Comparison of ENCODE assay signal across 12 cellular contexts in the genomic region with DNA sequence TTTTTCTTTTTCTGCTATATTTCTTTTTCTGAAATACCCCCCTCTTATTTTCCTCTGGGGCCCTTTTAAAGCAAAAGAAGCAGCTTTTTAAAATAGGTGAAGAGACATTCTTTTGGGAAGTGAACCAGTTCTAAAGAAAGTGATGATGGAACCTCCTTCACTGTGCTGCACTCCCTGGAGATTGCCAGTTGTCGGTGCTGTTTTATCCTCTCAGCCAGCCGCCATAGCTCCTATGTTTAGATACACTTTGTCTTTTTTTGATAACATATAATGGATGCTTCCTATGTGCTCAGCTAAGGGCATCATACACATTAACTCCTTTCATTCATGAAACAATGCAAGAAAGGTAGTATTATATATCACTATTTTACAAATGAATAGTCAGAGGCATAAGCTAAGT. TPM values are rescaled to one million over a fixed set of nuclear protein-coding genes. Genes with fewer than 3 reads are reported as not detected.
DNase-seq lines count a peak whose midpoint lies in the region; ATAC-seq and TF ChIP-seq lines count a peak whose summit lies in the region.
"Had no signal": no experiment of that assay in that cellular context is flagged by ENCODE, and none has a peak within 500 bp of the region (broad histone marks: within the 10 kb centered on the region; RNA-seq: fewer than 3 reads in every experiment).

No MANE protein-coding gene starts in this region.

- H4K20me1 ChIP-seq in OCI-LY3 (ENCODE audit: insufficient read depth, low read length) = no peaks in the 10 kb centered on the region

- no peaks in the 10 kb centered on the region for H3K79me2 ChIP-seq in OCI-LY3 (ENCODE audit: low read length)

- ATAC-seq in lower lobe of right lung = peak in 1 of 2 donors; percentile 72

- intact Hi-C loops in lower lobe of right lung (cut with DNase I) = no loop called here

- no peak overlapping the region for H3K4me2 ChIP-seq in OCI-LY3 (ENCODE audit: low read length)

- no peak overlapping the region for H3K9ac ChIP-seq in OCI-LY3 (ENCODE audit: low read length)

- DNase-seq in GM12864 (ENCODE audit: low read depth) = no peak
- peak; percentile 41 for DNase-seq in epithelial cell of esophagus (ENCODE audit: low read depth)
- DNase-seq in lower lobe of right lung = no peak
- no peak for DNase-seq in stimulated activated CD4-positive, alpha-beta T cell treated with anti-CD3 and anti-CD28 coated beads, Interleukin-1b, Interleukin-23, amount 100 ng/mL, for 48 hours
- DNase-seq in NK-92 treated with Interleukin-12 subunit alpha and Interleukin-12 subunit beta, amount 100 ng/mL, for 24 hours (lab: John Stamatoyannopoulos, UW) = no peak
- DNase-seq in stimulated activated CD4-positive, alpha-beta T cell treated with anti-CD3 and anti-CD28 coated beads, Interleukin-4, amount 100 ng/mL, for 1 hour = no peak
- no peak for DNase-seq in NCI-H1417 treated with DMSO at 0.1 percent for 48 hours (lab: John Stamatoyannopoulos, UW)
- DNase-seq: NCI-H1105 treated with DMSO at 0.1 percent for 48 hours, NCI-H774, occipital lobe had no signal

- no peaks in the 10 kb centered on the region for H3K36me3 ChIP-seq in OCI-LY3 (replicated peaks; ENCODE audit: low read depth, low read length)
- H3K36me3 ChIP-seq in lower lobe of right lung = no peaks in the 10 kb centered on the region

- no peak overlapping the region for H3K27ac ChIP-seq in OCI-LY3 (ENCODE audit: low read length)
- H3K27ac ChIP-seq in lower lobe of right lung = no peak overlapping the region

- H3K4me3 ChIP-seq in GM12864 (ENCODE audit: low read depth, low read length) (no peak overlapping the region), OCI-LY3 (ENCODE audit: low read length) (no peak overlapping the region), epithelial cell of esophagus (ENCODE audit: low read length) (no peak overlapping the region), lower lobe of right lung (no peak overlapping the region)

- TF ChIP-seq CTCF in GM12864 (IDR thresholded peaks at IDR 0.05; ENCODE audit: low read depth, low read length, missing control alignments) (peak; percentile 5), OCI-LY3 (IDR thresholded peaks at IDR 0.05; ENCODE audit: low read depth, low read length) (peak; percentile 29), epithelial cell of esophagus (IDR thresholded peaks at IDR 0.05; ENCODE audit: insufficient read depth, low read depth, low read length, missing control alignments) (peak; percentile 57), lower lobe of right lung (IDR thresholded peaks at IDR 0.05) (peak; percentile 32)

- no peaks in the 10 kb centered on the region for H3K9me3 ChIP-seq in OCI-LY3 (ENCODE audit: insufficient read depth, low read length)
- H3K9me3 ChIP-seq in lower lobe of right lung = no peaks in the 10 kb centered on the region

- H3K4me1 ChIP-seq in OCI-LY3 (ENCODE audit: low read length) (no peaks in the 10 kb centered on the region), lower lobe of right lung (no peaks in the 10 kb centered on the region)

- H2AFZ ChIP-seq in OCI-LY3 (ENCODE audit: low read depth, low read length) = no peak overlapping the region

- H3K27me3 ChIP-seq in OCI-LY3 (ENCODE audit: low read depth, low read length) = no peaks in the 10 kb centered on the region
- H3K27me3 ChIP-seq in lower lobe of right lung (ENCODE audit: low read depth) = no peaks in the 10 kb centered on the region

RNA-seq across cellular contexts. Expression of gene CFAP300, which starts 14.0 kb away (rescaled TPM):
- total RNA-seq in lower lobe of right lung = 7.2 TPM
- total RNA-seq: activated CD8-positive, alpha-beta memory T cell treated with anti-CD3 and anti-CD28 coated beads for 36 hours had no signal

RNA-seq across cellular contexts. Expression of gene YAP1, which starts 49.0 kb away (rescaled TPM):
- 105 TPM for total RNA-seq in lower lobe of right lung

Comparison
In these comparisons a context has a peak if more than half of its experiments do, and no peak if none do; other contexts are left out.
1. CTCF ChIP-seq: peak in every context shown above with its lines; median percentile 57 in epithelial cell of esophagus; 32 in lower lobe of right lung; 29 in OCI-LY3; 5 in GM12864.